Comparison of ENCODE assay signal across 14 cellular contexts in the genomic region with DNA sequence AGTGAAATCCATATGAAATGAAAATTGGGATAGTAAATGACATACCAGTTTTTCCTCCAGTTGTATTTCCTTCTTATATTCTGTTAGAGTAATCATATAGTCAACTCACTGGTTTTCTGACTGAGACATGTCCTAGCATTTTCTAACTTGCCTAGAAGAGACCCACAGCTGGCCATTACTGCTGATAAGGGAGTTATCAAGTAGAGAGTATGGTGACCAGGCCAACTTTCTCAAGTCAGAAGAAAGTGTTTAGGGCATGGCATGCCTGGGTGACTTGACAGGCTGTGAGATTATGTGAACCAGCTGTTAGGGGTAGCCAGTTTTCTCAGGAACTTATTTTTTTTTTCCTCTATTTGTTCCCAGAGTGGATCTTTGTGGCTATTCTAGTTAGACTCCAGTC.
"Had no signal": no experiment of that assay in that cellular context is flagged by ENCODE, and none has a peak within 500 bp of the region (broad histone marks: within the 10 kb centered on the region; RNA-seq: fewer than 3 reads in every experiment).

No MANE protein-coding gene starts in this region.

- H3K27ac ChIP-seq: ascending aorta, prostate gland, right lobe of liver, spleen, stomach, testis, WERI-Rb-1 had no signal

- H3K4me3 ChIP-seq: ascending aorta, prostate gland, right lobe of liver, spleen, stomach, testis had no signal

- DNase-seq: activated CD4-positive, alpha-beta T cell treated with anti-CD3 and anti-CD28 coated beads, Interleukin-2, amount 50 U/mL, for 48 hours; activated naive CD4-positive, alpha-beta T cell treated with anti-CD3 and anti-CD28 coated beads for 36 hours; activated naive CD8-positive, alpha-beta T cell treated with anti-CD3 and anti-CD28 coated beads, Interleukin-2, amount 50 U/mL, for 24 hours; endodermal cell; kidney glomerular epithelial cell; mesendoderm; nephron progenitor cell; right lobe of liver; spleen; stomach; testis; WERI-Rb-1 had no signal

- H3K27me3 ChIP-seq: ascending aorta, right lobe of liver, spleen, stomach, testis had no signal

- ATAC-seq: activated naive CD8-positive, alpha-beta T cell treated with anti-CD3 and anti-CD28 coated beads, Interleukin-2, amount 50 U/mL, for 24 hours; right lobe of liver had no signal

- H3K9me3 ChIP-seq: ascending aorta, prostate gland, right lobe of liver, testis had no signal

- H3K4me1 ChIP-seq: ascending aorta, prostate gland, right lobe of liver, spleen, stomach, testis had no signal

- H3K36me3 ChIP-seq: prostate gland, right lobe of liver had no signal
